In genomic region chr19:53980553-53981407, GRCh38 we compare ENCODE assay signal across 9 cellular contexts. TPM values are rescaled to one million over a fixed set of nuclear protein-coding genes. Genes with fewer than 3 reads are reported as not detected.
DNase-seq lines count a peak whose midpoint lies in the region; TF ChIP-seq lines count a peak whose summit lies in the region.
"Had no signal": no experiment of that assay in that cellular context is flagged by ENCODE, and none has a peak within 500 bp of the region (broad histone marks: within the 10 kb centered on the region; RNA-seq: fewer than 3 reads in every experiment).

No MANE protein-coding gene starts in this region.

- peak overlapping the region; percentile 45 for H3K4me3 ChIP-seq in BJ (ENCODE audit: low read depth, low read length)
- H3K4me3 ChIP-seq in HUES64 (ENCODE audit: low read length): peak overlapping the region; percentile 82
- peak overlapping the region; percentile 62 for H3K4me3 ChIP-seq in mesodermal cell (ENCODE audit: extremely low read depth, insufficient read depth, low read length, poor library complexity, severe bottlenecking)

- no peak for DNase-seq in BJ (ENCODE audit: low read depth)
- DNase-seq in T47D (ENCODE audit: low read depth in 1 of 2, low spot score in 1 of 2): peak; percentile 84 to 93
- DNase-seq in UCSD-AML1 (lab: John Stamatoyannopoulos, UW; ENCODE audit: unreplicated experiment): no peak
- DNase-seq in stimulated activated CD4-positive, alpha-beta T cell treated with anti-CD3 and anti-CD28 coated beads, Interleukin-15, amount 100 ng/mL, for 24 hours: no peak
- no peak for DNase-seq in T-helper 9 cell
- DNase-seq in stimulated activated CD4-positive, alpha-beta T cell treated with anti-CD3 and anti-CD28 coated beads, Interleukin-1b, Interleukin-23, amount 100 ng/mL, for 48 hours: no peak

- H3K27me3 ChIP-seq in BJ (ENCODE audit: control insufficient read depth, insufficient read depth, low read length): peaks cover 7% of the 10 kb centered on the region; the same call in 1 of the 2 replicates
- H3K27me3 ChIP-seq in HUES64 (ENCODE audit: insufficient read depth, low read length): peaks cover 21% of the 10 kb centered on the region; the same call in 1 of the 2 replicates

- H3K9me3 ChIP-seq in HUES64 (ENCODE audit: insufficient read depth, low read depth, low read length) (no peaks in the 10 kb centered on the region), mesodermal cell (ENCODE audit: control insufficient read depth, low read length) (no peaks in the 10 kb centered on the region)
- H3K9me3 ChIP-seq: adrenal gland had no signal

- POLR2A ChIA-PET in BJ (lab: Charles Lee): interaction anchor here (0.8 kb wide), 1 partner anchor 111 kb away, joined by 9 read pairs; no protein-coding TSS in a partner anchor

- no peak for TF ChIP-seq CTCF in BJ (IDR thresholded peaks at IDR 0.05; ENCODE audit: insufficient read depth, low read depth, low read length)

- H3K27ac ChIP-seq in HUES64 (ENCODE audit: low read depth, low read length) (peak overlapping the region; percentile 86), mesodermal cell (ENCODE audit: low read depth, low read length, severe bottlenecking) (peak overlapping the region; percentile 83)
- H3K27ac ChIP-seq: adrenal gland had no signal

- H3K9ac ChIP-seq in HUES64 (ENCODE audit: low read depth, low read length): 0 out of 2 replicates have a peak overlapping the region, but pooled peaks have one; percentile 31

- H3K4me1 ChIP-seq in HUES64 (ENCODE audit: insufficient read depth, low read length) (peaks cover 4% of the 10 kb centered on the region; the same call in 1 of the 2 replicates), mesodermal cell (ENCODE audit: control insufficient read depth, insufficient read depth, low read length, poor library complexity, severe bottlenecking) (peaks cover 3% of the 10 kb centered on the region)
- H3K4me1 ChIP-seq: adrenal gland had no signal

- 13% methylated on average over 21 of the region's 21 CpGs for WGBS in HUES64
- WGBS in mesodermal cell (ENCODE audit: insufficient coverage in 2 of 2), 2 experiments: 14 to 22% methylated on average over 20 to 21 of the region's 21 CpGs

- CTCF ChIA-PET in BJ (lab: Yijun Ruan, JAX): interaction anchor here (1.0 to 1.6 kb wide), 2 partner anchors 43 to 134 kb away, joined by 4 to 5 read pairs; no protein-coding TSS in a partner anchor

- no peaks in the 10 kb centered on the region for H3K36me3 ChIP-seq in BJ (ENCODE audit: control insufficient read depth, insufficient read depth, low read length)
- no peaks in the 10 kb centered on the region for H3K36me3 ChIP-seq in HUES64 (ENCODE audit: insufficient read depth, low read length)
- peaks cover 7% of the 10 kb centered on the region for H3K36me3 ChIP-seq in mesodermal cell (ENCODE audit: control insufficient read depth, insufficient read depth, low read length)
- H3K36me3 ChIP-seq: adrenal gland had no signal

- in situ Hi-C loops in T47D (cut with HindIII; ENCODE audit: low pct_unique_long_range_greater_than_20kb, low sequenced_read_pairs): no loop called here

RNA-seq across cellular contexts. Expression of gene CACNG6, which starts 10.7 kb away (rescaled TPM):
- polyA plus RNA-seq in BJ (2011; rRNA removed): 0.04 TPM in 2 replicates
- not detected in 2 replicates for polyA minus RNA-seq in BJ (2011; rRNA and poly(A)+ RNA removed)
- polyA plus RNA-seq in HUES64 (2013, experiment 1 of 2): 0.85 TPM
- polyA plus RNA-seq in HUES64 (2013, experiment 2 of 2): 1.6 TPM
- 3.6 TPM for polyA plus RNA-seq in mesodermal cell (2013, experiment 1 of 2)
- 3.2 TPM for polyA plus RNA-seq in mesodermal cell (2013, experiment 2 of 2)
- polyA plus RNA-seq: adrenal gland had no signal

RNA-seq across cellular contexts. Expression of gene CACNG8, which starts 18.0 kb away (rescaled TPM):
- polyA plus RNA-seq in BJ (2011; rRNA removed): 0.01 and 0.02 TPM in 2 replicates
- not detected in 2 replicates for polyA minus RNA-seq in BJ (2011; rRNA and poly(A)+ RNA removed)
- polyA plus RNA-seq in HUES64 (2013, experiment 1 of 2): 1.6 TPM
- 2.5 TPM for polyA plus RNA-seq in HUES64 (2013, experiment 2 of 2)
- 4.6 TPM for polyA plus RNA-seq in mesodermal cell (2013, experiment 1 of 2)
- 3.3 TPM for polyA plus RNA-seq in mesodermal cell (2013, experiment 2 of 2)

Comparison
In these comparisons a context has a peak if more than half of its experiments do, and no peak if none do; other contexts are left out.
1. DNase-seq: peak in T47D (2 of 2); none in BJ (single experiment), UCSD-AML1 (single experiment), stimulated activated CD4-positive, alpha-beta T cell treated with anti-CD3 and anti-CD28 coated beads, Interleukin-15, amount 100 ng/mL, for 24 hours (single experiment), T-helper 9 cell (single experiment) and stimulated activated CD4-positive, alpha-beta T cell treated with anti-CD3 and anti-CD28 coated beads, Interleukin-1b, Interleukin-23, amount 100 ng/mL, for 48 hours (single experiment).
2. Peak in every context shown above with its lines, with median percentiles within 50 percentile points of each other: H3K4me3 ChIP-seq.